25 cellular contexts compared by ENCODE assay signal in the genomic region with DNA sequence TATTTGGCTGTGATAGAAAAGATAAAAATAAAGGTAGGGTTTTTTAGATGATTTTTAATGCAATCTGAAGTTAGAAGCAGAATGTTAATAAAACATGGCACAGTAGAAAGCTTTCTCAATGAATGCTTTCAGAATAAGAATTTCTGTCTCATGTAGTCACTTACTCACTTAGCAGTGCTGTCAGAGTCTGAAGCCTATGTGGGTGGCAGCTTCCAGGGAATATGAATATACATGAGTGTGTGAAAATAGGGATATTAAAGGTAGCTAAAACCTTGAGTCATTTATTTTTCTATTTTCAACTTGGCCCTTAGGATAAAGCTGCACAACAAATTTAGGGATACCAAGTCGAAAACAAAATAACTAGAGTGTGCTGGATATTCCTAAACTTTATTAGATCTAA.
"Had no signal": no experiment of that assay in that cellular context is flagged by ENCODE, and none has a peak within 500 bp of the region (broad histone marks: within the 10 kb centered on the region; RNA-seq: fewer than 3 reads in every experiment).

No MANE protein-coding gene starts in this region.

- H3K36me3 ChIP-seq: breast epithelium had no signal

- H3K4me3 ChIP-seq: breast epithelium, SK-N-MC had no signal

- H3K27ac ChIP-seq: breast epithelium, SK-N-MC had no signal

- H3K9me3 ChIP-seq: breast epithelium had no signal

- H3K27me3 ChIP-seq: breast epithelium had no signal

- ATAC-seq: activated CD4-positive, CD25-positive, alpha-beta regulatory T cell treated with anti-CD3 and anti-CD28 coated beads, Interleukin-2, amount 50 U/mL, for 24 hours; activated naive CD4-positive, alpha-beta T cell treated with anti-CD3 and anti-CD28 coated beads, Interleukin-2, amount 50 U/mL, for 72 hours; activated naive CD8-positive, alpha-beta T cell treated with anti-CD3 and anti-CD28 coated beads, Interleukin-2, amount 50 U/mL, for 24 hours; activated T-cell treated with anti-CD3 and anti-CD28 coated beads, Interleukin-2, amount 50 U/mL, for 4 hours; Panc1; Right ventricle myocardium inferior had no signal

- H3K4me1 ChIP-seq: breast epithelium had no signal

- DNase-seq: activated CD4-positive, alpha-beta memory T cell treated with anti-CD3 and anti-CD28 coated beads for 36 hours; activated CD4-positive, alpha-beta T cell treated with anti-CD3 and anti-CD28 coated beads for 48 hours; activated CD8-positive, alpha-beta memory T cell treated with anti-CD3 and anti-CD28 coated beads for 24 hours; activated effector memory CD4-positive, alpha-beta T cell treated with anti-CD3 and anti-CD28 coated beads, Interleukin-2, amount 50 U/mL, for 16 hours; activated naive CD4-positive, alpha-beta T cell treated with Interleukin-2 at 50 U/mL for 16 hours; activated naive CD8-positive, alpha-beta T cell treated with anti-CD3 and anti-CD28 coated beads, Interleukin-2, amount 50 U/mL, for 24 hours; activated T-cell treated with anti-CD3 and anti-CD28 coated beads, Interleukin-2, amount 50 U/mL, for 4 hours; amniotic stem cell; KG1; NCI-H1048; NCI-H146; NCI-H1930; NCI-H2171 treated with DMSO at 0.1 percent for 48 hours; NCI-H345; NCI-H510A; NCI-H526 treated with DMSO at 0.1 percent for 48 hours; NCI-H82; RPMI8226; SW 1271 had no signal
